ENCODE assay signal across 14 cellular contexts in the genomic region with DNA sequence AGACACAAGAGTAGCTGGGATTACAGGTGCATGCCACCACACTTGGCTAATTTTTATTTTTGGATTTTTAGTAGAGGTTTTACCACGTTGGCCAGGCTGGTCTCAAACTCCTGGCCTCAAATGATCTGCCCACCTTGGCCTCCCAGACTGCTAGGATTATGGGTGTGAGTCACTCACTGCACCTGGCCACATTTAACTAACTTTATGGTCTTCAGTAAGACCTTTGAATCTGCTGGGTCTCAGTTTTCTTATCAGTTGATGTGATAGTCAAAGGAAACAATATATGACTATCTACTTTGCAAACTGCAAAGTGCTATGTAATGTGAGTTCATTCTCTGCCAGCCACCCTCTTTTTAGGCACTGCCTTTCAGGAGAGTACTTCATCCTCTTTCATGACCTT.
"Had no signal": no experiment of that assay in that cellular context is flagged by ENCODE, and none has a peak within 500 bp of the region (broad histone marks: within the 10 kb centered on the region; RNA-seq: fewer than 3 reads in every experiment).

No MANE protein-coding gene starts in this region.

- H3K27me3 ChIP-seq: adrenal gland, breast epithelium had no signal

- DNase-seq: activated CD4-positive, alpha-beta T cell treated with anti-CD3 and anti-CD28 coated beads, Interleukin-2, amount 50 U/mL, for 4 hours; activated gamma-delta T cell; adrenal gland; cortex of kidney; head of caudate nucleus; left ventricle myocardium inferior; mammary epithelial cell; occipital lobe; posterior cingulate gyrus; retina; stimulated activated naive B cell treated with anti-CD40 and anti-IgM and Interleukin-4, amounts not matched to agents 10 μg/mL and 1 μg/mL and 100 μg/mL, for 72 hours had no signal

- H3K36me3 ChIP-seq: adrenal gland, breast epithelium, left ventricle myocardium inferior had no signal

- H3K9me3 ChIP-seq: adrenal gland, breast epithelium, left ventricle myocardium inferior had no signal

- FAIRE-seq: astrocyte, frontal cortex had no signal

- H3K4me1 ChIP-seq: adrenal gland, breast epithelium had no signal

- H3K27ac ChIP-seq: adrenal gland, breast epithelium, left ventricle myocardium inferior had no signal

- H3K4me3 ChIP-seq: adrenal gland, breast epithelium, left ventricle myocardium inferior had no signal
